1 cellular context compared by ENCODE assay signal in genomic region chr1:33094486-33094885, GRCh38.
TF ChIP-seq lines count a peak whose summit lies in the region.

No MANE protein-coding gene starts in this region.

TF ChIP-seq in IMR-90, 13 proteins besides CTCF, POLR2A, EP300 and RAD21:
- TF ChIP-seq USF2 (IDR thresholded peaks at IDR 0.05; ENCODE audit: low read depth, low read length) = no peak
- no peak for TF ChIP-seq RFX5 (IDR thresholded peaks at IDR 0.05; ENCODE audit: low read depth, low read length)
- TF ChIP-seq SMC3 (IDR thresholded peaks at IDR 0.05; ENCODE audit: low read depth, low read length) = no peak
- no peak for TF ChIP-seq CEBPB (IDR thresholded peaks at IDR 0.05; ENCODE audit: low read depth, low read length)
- TF ChIP-seq MAZ (IDR thresholded peaks at IDR 0.05; ENCODE audit: borderline replicate concordance, low read depth, low read length) = no peak
- TF ChIP-seq RCOR1 (IDR thresholded peaks at IDR 0.05; ENCODE audit: insufficient replicate concordance, low read length) = no peak
- TF ChIP-seq FOS (IDR thresholded peaks at IDR 0.05; ENCODE audit: low read depth, low read length) = no peak
- no peak for TF ChIP-seq MXI1 (IDR thresholded peaks at IDR 0.05; ENCODE audit: borderline replicate concordance, low read depth, low read length)
- TF ChIP-seq BHLHE40 (IDR thresholded peaks at IDR 0.05; ENCODE audit: low read depth, low read length) = no peak
- TF ChIP-seq MAFK (IDR thresholded peaks at IDR 0.05; ENCODE audit: low read depth, low read length) = no peak
- no peak for TF ChIP-seq ELK1 (IDR thresholded peaks at IDR 0.05; ENCODE audit: borderline replicate concordance, low read depth, low read length)
- no peak for TF ChIP-seq NFE2L2 (IDR thresholded peaks at IDR 0.05; ENCODE audit: low read depth, low read length)
- TF ChIP-seq CHD1 (IDR thresholded peaks at IDR 0.05; ENCODE audit: low read depth, low read length) = no peak
TF ChIP-seq in IMR-90: peak in this region for 0.
